ENCODE assay signal across 9 cellular contexts in genomic region chr2:216633616-216634316, GRCh38. TPM values are rescaled to one million over a fixed set of nuclear protein-coding genes. Genes with fewer than 3 reads are reported as not detected.
DNase-seq lines count a peak whose midpoint lies in the region; ATAC-seq and TF ChIP-seq lines count a peak whose summit lies in the region.
"Had no signal": no experiment of that assay in that cellular context is flagged by ENCODE, and none has a peak within 500 bp of the region (broad histone marks: within the 10 kb centered on the region; RNA-seq: fewer than 3 reads in every experiment).

No MANE protein-coding gene starts in this region.

- H3K36me3 Mint-ChIP-seq in activated CD4-positive, alpha-beta T cell treated with anti-CD3 and anti-CD28 coated beads, Interleukin-2, amount 10 ng/mL, durations not matched to agents 24 days and 14 days (ENCODE audit: low read depth) = peaks cover 16% of the 10 kb centered on the region

- DNase-seq in activated CD4-positive, alpha-beta T cell treated with anti-CD3 and anti-CD28 coated beads, Interleukin-2, amount 10 ng/mL, durations not matched to agents 24 days and 14 days = peak; percentile 66
- DNase-seq in activated CD4-positive, alpha-beta T cell treated with anti-CD3 and anti-CD28 coated beads, Interleukin-2, amount 50 U/mL, for 48 hours = no peak
- DNase-seq in SW480 (ENCODE audit: low spot score) = peak; percentile 54
- no peak for DNase-seq in foreskin keratinocyte
- peak; percentile 78 for DNase-seq in posterior vena cava (ENCODE audit: low spot score)

- intact Hi-C loops in activated CD4-positive, alpha-beta T cell treated with anti-CD3 and anti-CD28 coated beads, Interleukin-2, amount 10 ng/mL, durations not matched to agents 24 days and 14 days (cut with micrococcal nuclease) = loop anchor here (1.0 kb wide), 1 partner anchor 27 kb away; no protein-coding TSS in a partner anchor
- intact Hi-C loops in posterior vena cava (cut with DNase I) = no loop called here

- no peak overlapping the region for H3K27ac ChIP-seq in foreskin keratinocyte

- ATAC-seq in foreskin keratinocyte (peak; percentile 9), HG02884 (IDR thresholded peaks at IDR 0.05; ENCODE audit: unreplicated experiment) (no peak), HG03039 (IDR thresholded peaks at IDR 0.05; ENCODE audit: unreplicated experiment) (no peak), GM21528 (IDR thresholded peaks at IDR 0.05; ENCODE audit: low FRiP score, unreplicated experiment) (no peak)

- no peaks in the 10 kb centered on the region for H3K9me3 Mint-ChIP-seq in activated CD4-positive, alpha-beta T cell treated with anti-CD3 and anti-CD28 coated beads, Interleukin-2, amount 10 ng/mL, durations not matched to agents 24 days and 14 days

- peaks cover 29% of the 10 kb centered on the region for H3K4me1 Mint-ChIP-seq in activated CD4-positive, alpha-beta T cell treated with anti-CD3 and anti-CD28 coated beads, Interleukin-2, amount 10 ng/mL, durations not matched to agents 24 days and 14 days

- TF ChIP-seq CTCF in foreskin keratinocyte (conservative IDR thresholded peaks at IDR 0.05) = no peak

- peaks cover 4% of the 10 kb centered on the region for H3K4me1 ChIP-seq in foreskin keratinocyte

- peaks cover 44% of the 10 kb centered on the region for H3K27me3 ChIP-seq in foreskin keratinocyte
- H3K27me3 ChIP-seq: adrenal gland had no signal

- H3K4me3 Mint-ChIP-seq in activated CD4-positive, alpha-beta T cell treated with anti-CD3 and anti-CD28 coated beads, Interleukin-2, amount 10 ng/mL, durations not matched to agents 24 days and 14 days = peak overlapping the region; percentile 95

- peaks cover 67% of the 10 kb centered on the region for H3K27me3 Mint-ChIP-seq in activated CD4-positive, alpha-beta T cell treated with anti-CD3 and anti-CD28 coated beads, Interleukin-2, amount 10 ng/mL, durations not matched to agents 24 days and 14 days

- peak overlapping the region; percentile 75 for H3K27ac Mint-ChIP-seq in activated CD4-positive, alpha-beta T cell treated with anti-CD3 and anti-CD28 coated beads, Interleukin-2, amount 10 ng/mL, durations not matched to agents 24 days and 14 days

RNA-seq across cellular contexts. Expression of gene IGFBP2, which starts 0.5 kb away (rescaled TPM):
- 33.5 and 42.4 TPM in 2 replicates for total RNA-seq in activated CD4-positive, alpha-beta T cell treated with anti-CD3 and anti-CD28 coated beads, Interleukin-2, amount 10 ng/mL, durations not matched to agents 24 days and 14 days
- total RNA-seq in foreskin keratinocyte (33.9 and 46.8 TPM in 2 replicates), posterior vena cava (10 to 100 TPM; 37.9 to 54.8 TPM)
- polyA plus RNA-seq in foreskin keratinocyte = 41.4 and 55.5 TPM in 2 replicates

Comparison
In these comparisons a context has a peak if more than half of its experiments do, and no peak if none do; other contexts are left out.
1. DNase-seq: peak in activated CD4-positive, alpha-beta T cell treated with anti-CD3 and anti-CD28 coated beads, Interleukin-2, amount 10 ng/mL, durations not matched to agents 24 days and 14 days (single experiment), SW480 (single experiment) and posterior vena cava (single experiment); none in activated CD4-positive, alpha-beta T cell treated with anti-CD3 and anti-CD28 coated beads, Interleukin-2, amount 50 U/mL, for 48 hours (0 of 2) and foreskin keratinocyte (0 of 2).